In the genomic region with DNA sequence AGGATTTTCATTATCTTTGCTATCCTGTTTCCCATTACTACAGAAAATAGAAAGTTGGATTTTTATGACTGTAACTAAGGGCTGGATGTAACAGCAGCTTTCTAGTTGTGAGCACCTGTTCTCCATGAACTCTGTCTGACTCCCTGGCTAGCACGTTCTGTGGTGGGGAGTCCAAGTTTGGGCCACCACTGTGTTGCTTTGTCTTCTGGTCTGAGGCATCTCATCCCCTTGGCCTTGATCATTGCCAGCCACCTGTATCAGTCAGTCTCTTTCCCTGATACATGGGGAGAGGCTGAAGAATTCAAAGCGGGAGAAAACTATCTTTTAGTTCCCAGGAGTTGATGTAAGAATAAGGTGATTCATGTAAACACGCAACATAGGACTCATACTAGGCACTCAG, we compare ENCODE assay signal across 12 cellular contexts. TPM values are rescaled to one million over a fixed set of nuclear protein-coding genes. Genes with fewer than 3 reads are reported as not detected.
DNase-seq lines count a peak whose midpoint lies in the region; ATAC-seq, FAIRE-seq and TF ChIP-seq lines count a peak whose summit lies in the region.
"Had no signal": no experiment of that assay in that cellular context is flagged by ENCODE, and none has a peak within 500 bp of the region (broad histone marks: within the 10 kb centered on the region; RNA-seq: fewer than 3 reads in every experiment).

No MANE protein-coding gene starts in this region.

- RAD21 ChIA-PET in HCT116 (lab: Charles Lee; ENCODE audit: low non-redundant PET in 1 of 2, low total read pairs in 2 of 2, uncharacterized antibody in 2 of 2, unreplicated experiment in 2 of 2): interaction anchor here in 1 of 2 experiments (1.3 kb wide), 1 partner anchor 780 kb away, joined by 5 read pairs; no protein-coding TSS in a partner anchor

- TF ChIP-seq RAD21 in A549 (conservative IDR thresholded peaks at IDR 0.05 in 1 of 2, IDR thresholded peaks at IDR 0.05 in 1 of 2) (no peak), HCT116 (IDR thresholded peaks at IDR 0.05; ENCODE audit: low read depth) (no peak)

- TF ChIP-seq POLR2A in A549 (IDR thresholded peaks at IDR 0.05; ENCODE audit: low read length): no peak
- TF ChIP-seq POLR2A in HCT116 (IDR thresholded peaks at IDR 0.05; ENCODE audit: borderline replicate concordance, extremely low read depth, insufficient read depth, insufficient read length): no peak

- H2AFZ ChIP-seq in HCT116 (ENCODE audit: low read depth, low read length, poor library complexity, severe bottlenecking): no peak overlapping the region

- no peak overlapping the region for H3K9ac ChIP-seq in HCT116 (ENCODE audit: low read length)

- H3K79me2 ChIP-seq in HCT116 (ENCODE audit: insufficient read depth, low read length): no peaks in the 10 kb centered on the region

- intact Hi-C loops in HCT116 (cut with micrococcal nuclease) (loop anchor here (5.0 kb wide), 1 partner anchor 425 kb away; no protein-coding TSS in a partner anchor), Panc1 (cut with micrococcal nuclease; ENCODE audit: unreplicated experiment) (loop anchor here (5.0 to 10.0 kb wide), 3 partner anchors 132 to 780 kb away; no protein-coding TSS in a partner anchor), head of caudate nucleus (cut with DNase I) (loop anchor here (10.0 kb wide), 1 partner anchor 782 kb away; no protein-coding TSS in a partner anchor)

- no peak overlapping the region for H3K4me2 ChIP-seq in A549
- no peak overlapping the region for H3K4me2 ChIP-seq in HCT116 (ENCODE audit: low read length)

- peak; percentile 38 to 39; a peak in 3 of 6 replicates for ATAC-seq in A549
- 0 out of 2 replicates have a peak, but pooled peaks have one; percentile 6 for ATAC-seq in HCT116
- peak; percentile 29; the same call in 1 of the 2 replicates for ATAC-seq in Panc1
- ATAC-seq in GM18511 (IDR thresholded peaks at IDR 0.05; ENCODE audit: unreplicated experiment): no peak

- POLR2A ChIA-PET in A549 (lab: Yijun Ruan, JAX): interaction anchor here (0.6 to 1.0 kb wide), 2 partner anchors 445 to 514 kb away, joined by 3 to 9 read pairs; no protein-coding TSS in a partner anchor
- POLR2A ChIA-PET in HCT116 (lab: Charles Lee): interaction anchor here (0.8 kb wide), 1 partner anchor 8 kb away, joined by 3 read pairs; no protein-coding TSS in a partner anchor
- POLR2A ChIA-PET in Panc1 (lab: Charles Lee): no interaction called here

- H4K20me1 ChIP-seq in HCT116 (ENCODE audit: insufficient read depth): 0 out of 2 replicates have a peak, but pooled peaks cover 3% of the 10 kb centered on the region

- H3K9me3 ChIP-seq in A549 (no peaks in the 10 kb centered on the region), HCT116 (ENCODE audit: control insufficient read depth in 1 of 2, insufficient read depth in 1 of 2, low read depth in 1 of 2, low read length in 2 of 2) (no peaks in the 10 kb centered on the region), Panc1 (ENCODE audit: control insufficient read depth, insufficient read depth, low read depth, low read length) (no peaks in the 10 kb centered on the region)
- H3K9me3 ChIP-seq: BE2C, Caco-2 had no signal

- DNase-seq in A549 (ENCODE audit: low read depth in 1 of 2, low spot score in 1 of 2): peak in 1 of 2 experiments; percentile 7
- DNase-seq in HCT116 (ENCODE audit: low read depth, low spot score): no peak
- no peak for DNase-seq in Panc1 (ENCODE audit: low read depth, low spot score)
- DNase-seq in myocyte (ENCODE audit: low read depth): peak; percentile 97
- DNase-seq in occipital lobe (lab: John Stamatoyannopoulos, UW): no peak
- no peak for DNase-seq in head of caudate nucleus
- no peak for DNase-seq in substantia nigra (lab: John Stamatoyannopoulos, UW)
- DNase-seq: SIG-M5 had no signal

- H3K4me3 ChIP-seq in A549: no peak overlapping the region
- no peak overlapping the region for H3K4me3 ChIP-seq in HCT116 (replicated peaks in 1 of 2; ENCODE audit: low read depth in 1 of 2, low read length in 2 of 2)
- H3K4me3 ChIP-seq in Panc1 (ENCODE audit: low read depth in 2 of 2, low read length in 2 of 2): no peak overlapping the region

- no peak for FAIRE-seq in A549 (lab: Jason Lieb, UNC)

- no peak for TF ChIP-seq EP300 in A549 (IDR thresholded peaks at IDR 0.05)

- TF ChIP-seq CTCF in A549 (IDR thresholded peaks at IDR 0.05) (no peak), HCT116 (IDR thresholded peaks at IDR 0.05 in 2 of 3, conservative IDR thresholded peaks at IDR 0.05 in 1 of 3; ENCODE audit: borderline replicate concordance in 1 of 3, insufficient read depth in 1 of 3, low read depth in 2 of 3, low read length in 2 of 3) (no peak), Panc1 (IDR thresholded peaks at IDR 0.05) (no peak)

- CTCF ChIA-PET in A549 (lab: Yijun Ruan, JAX): interaction anchor here (0.6 to 3.2 kb wide), 31 partner anchors 10 to 807 kb away, joined by 3 to 46 read pairs (median 4); no protein-coding TSS in a partner anchor
- CTCF ChIA-PET in HCT116 (lab: Charles Lee): interaction anchor here (0.6 to 1.6 kb wide), 15 partner anchors 8 to 1008 kb away, joined by 3 to 20 read pairs (median 5); a partner anchor contains a TSS
- CTCF ChIA-PET in Panc1 (lab: Charles Lee): interaction anchor here (0.6 to 1.8 kb wide), 7 partner anchors 8 to 780 kb away, joined by 3 to 14 read pairs (median 5); a partner anchor contains a TSS

- H3K36me3 ChIP-seq in HCT116 (ENCODE audit: control insufficient read depth in 1 of 2, insufficient read depth in 2 of 2, low read length in 2 of 2) (peaks cover 0 to 4% of the 10 kb centered on the region in 2 experiments; a peak in 1 of 4 replicates), Panc1 (ENCODE audit: control insufficient read depth, insufficient read depth, low read length) (no peaks in the 10 kb centered on the region)
- H3K36me3 ChIP-seq: BE2C had no signal

- H3K27ac ChIP-seq in A549: no peak overlapping the region
- no peak overlapping the region for H3K27ac ChIP-seq in HCT116 (ENCODE audit: low read depth, low read length)
- no peak overlapping the region for H3K27ac ChIP-seq in Panc1 (ENCODE audit: low read length)
- no peak overlapping the region for H3K27ac ChIP-seq in substantia nigra (ENCODE audit: low read depth, low read length, poor library complexity, severe bottlenecking)
- H3K27ac ChIP-seq: RWPE1 had no signal

- no TSS peak for BruUV-seq in HCT116 (replicated peaks; lab: Mats Ljungman, UMichigan)
- no TSS peak for BruUV-seq in Panc1 (replicated peaks; lab: Mats Ljungman, UMichigan)

- H3K9me2 ChIP-seq in HCT116 (ENCODE audit: insufficient read depth): no peaks in the 10 kb centered on the region

- H3K4me1 ChIP-seq in A549 (no peaks in the 10 kb centered on the region), HCT116 (ENCODE audit: control insufficient read depth in 1 of 2, insufficient read depth in 2 of 2, low read length in 2 of 2) (peaks cover 9 to 10% of the 10 kb centered on the region in 2 experiments), Panc1 (ENCODE audit: control insufficient read depth, insufficient read depth, low read length) (no peaks in the 10 kb centered on the region)
- H3K4me1 ChIP-seq: BE2C had no signal

- 76% methylated on average over 3 of the region's 3 CpGs for WGBS in A549 (ENCODE audit: missing lambda C conversion rate)

- H3K27me3 ChIP-seq in HCT116 (ENCODE audit: insufficient read depth, low read length): no peaks in the 10 kb centered on the region
- H3K27me3 ChIP-seq in Panc1 (ENCODE audit: control insufficient read depth, insufficient read depth, low read length): no peaks in the 10 kb centered on the region
- H3K27me3 ChIP-seq: BE2C had no signal

- in situ Hi-C loops in Panc1 (cut with HindIII; ENCODE audit: low pct_unique_long_range_greater_than_20kb, low sequenced_read_pairs): no loop called here

TF ChIP-seq in A549, 52 proteins besides CTCF, POLR2A, EP300 and RAD21:
- TF ChIP-seq FOSB (CRISPR knock-in tag; IDR thresholded peaks at IDR 0.05) (no peak), CEBPB (IDR thresholded peaks at IDR 0.05) (no peak), MAFK (IDR thresholded peaks at IDR 0.05; ENCODE audit: partially characterized antibody) (no peak), JUNB (IDR thresholded peaks at IDR 0.05) (no peak)

TF ChIP-seq in HCT116, 20 proteins besides CTCF, POLR2A, EP300 and RAD21 (continues in another document):
- TF ChIP-seq EZH2phosphoT487 (IDR thresholded peaks at IDR 0.05; ENCODE audit: borderline replicate concordance) (no peak), ELF1 (IDR thresholded peaks at IDR 0.05; ENCODE audit: borderline replicate concordance, low read depth) (no peak), POLR2AphosphoS5 (IDR thresholded peaks at IDR 0.05; ENCODE audit: low read depth, low read length) (no peak), FOSL1 (IDR thresholded peaks at IDR 0.05; ENCODE audit: low read depth) (no peak), JUND (IDR thresholded peaks at IDR 0.05) (no peak), SIN3A (IDR thresholded peaks at IDR 0.05; ENCODE audit: low read depth) (no peak)

RNA-seq across cellular contexts. Expression of a gene that starts 33.4 kb away (rescaled TPM):
- 24.4 and 28.8 TPM in 2 replicates for polyA plus RNA-seq in A549 (2011; rRNA removed)
- polyA plus RNA-seq in A549 (2012; cell fraction: cytosol; rRNA removed): 6.7 and 6.9 TPM in 2 replicates
- 6.8 and 14.3 TPM in 2 replicates for polyA plus RNA-seq in A549 (2012; cell fraction: nucleus; rRNA removed)
- 13.3 to 14.7 TPM (median 13.8 TPM) in 3 replicates for polyA plus RNA-seq in A549 (2017; fragmentation: RNase III; extraction: RNeasy Plus Mini Kit Qiagen cat#74134 plus additional on column Dnase treatment)
- 13.0 and 14.9 TPM in 2 replicates for polyA minus RNA-seq in A549 (2011; rRNA and poly(A)+ RNA removed)
- total RNA-seq in HCT116 (2021; ENCODE audit: unreplicated experiment): 31.1 TPM
- 17.9 and 21.5 TPM in 2 replicates for polyA plus RNA-seq in HCT116 (2012)
- 29.5 TPM for total RNA-seq in Panc1 (2021; ENCODE audit: unreplicated experiment)
- 31.7 TPM for polyA plus RNA-seq in Panc1 (2012; ENCODE audit: insufficient read length)
- 24.5 and 39.8 TPM in 2 replicates for total RNA-seq in myocyte
- polyA plus RNA-seq in myocyte (2012): 25.5 TPM
- 49.6 TPM for total RNA-seq in occipital lobe

RNA-seq across cellular contexts. Expression of a gene that starts 41.6 kb away (rescaled TPM):
- polyA plus RNA-seq in A549 (2011; rRNA removed) (33.3 and 38.8 TPM in 2 replicates), A549 (2017; fragmentation: RNase III; extraction: RNeasy Plus Mini Kit Qiagen cat#74134 plus additional on column Dnase treatment) (14.4 to 17.3 TPM (median 16.1 TPM) in 3 replicates)
- 6.7 and 7.9 TPM in 2 replicates for polyA plus RNA-seq in A549 (2012; cell fraction: cytosol; rRNA removed)
- 8.9 and 14.6 TPM in 2 replicates for polyA plus RNA-seq in A549 (2012; cell fraction: nucleus; rRNA removed)
- 87.2 and 93.9 TPM in 2 replicates for polyA minus RNA-seq in A549 (2011; rRNA and poly(A)+ RNA removed)
- total RNA-seq in HCT116 (2021; ENCODE audit: unreplicated experiment) (80.9 TPM), Panc1 (2021; ENCODE audit: unreplicated experiment) (58.5 TPM), myocyte (24.2 and 26.7 TPM in 2 replicates), occipital lobe (67.8 TPM)
- 15.1 and 23.5 TPM in 2 replicates for polyA plus RNA-seq in HCT116 (2012)
- polyA plus RNA-seq in Panc1 (2012; ENCODE audit: insufficient read length): 13.6 TPM
- polyA plus RNA-seq in myocyte (2012): 6.2 TPM
